ENCODE assay signal across 19 cellular contexts in the genomic region with DNA sequence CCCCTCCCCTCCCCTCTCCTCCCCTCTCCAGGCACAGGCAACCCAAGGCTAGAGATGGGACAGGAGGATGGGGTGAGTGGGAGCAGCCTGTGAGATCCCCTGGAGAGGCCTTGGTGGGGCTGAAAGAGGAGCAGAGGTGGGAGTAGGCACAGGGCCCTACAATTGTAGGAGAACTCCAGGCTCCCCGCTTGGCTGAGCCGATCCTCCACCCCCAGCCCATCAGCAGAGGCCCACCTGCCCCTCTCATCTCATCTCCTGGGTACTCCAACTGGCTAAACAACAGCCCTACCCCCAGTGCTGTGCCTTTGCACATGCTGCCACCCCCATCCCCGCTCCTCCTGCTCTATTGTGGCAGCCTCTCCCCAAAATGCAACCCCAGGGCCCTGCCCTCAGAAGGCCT. TPM values are rescaled to one million over a fixed set of nuclear protein-coding genes. Genes with fewer than 3 reads are reported as not detected.
"Had no signal": no experiment of that assay in that cellular context is flagged by ENCODE, and none has a peak within 500 bp of the region (broad histone marks: within the 10 kb centered on the region; RNA-seq: fewer than 3 reads in every experiment).

No MANE protein-coding gene starts in this region.

- H3K36me3 Mint-ChIP-seq: activated naive CD8-positive, alpha-beta T cell treated with anti-CD3 and anti-CD28 coated beads, Interleukin-2, amount 10 ng/mL, durations not matched to agents 7 days and 5 days; naive thymus-derived CD4-positive, alpha-beta T cell; T-cell had no signal

- H3K27ac Mint-ChIP-seq: activated naive CD8-positive, alpha-beta T cell treated with anti-CD3 and anti-CD28 coated beads, Interleukin-2, amount 10 ng/mL, durations not matched to agents 7 days and 5 days; activated T-helper 1 cell treated with anti-CD3 and anti-CD28 coated beads, Interleukin-12 subunit alpha, Interleukin-12 subunit beta, Interleukin-2, Interleukin-4 antibody, amounts not matched to agents 30 ng/mL and 10 ng/mL and 1 ng/mL, durations not matched to agents 14 hours and 24 hours and 36 hours; dendritic cell treated with granulocyte-macrophage colony-stimulating factor and Interleukin-4, amounts not matched to agents 40 ng/mL and 50 ng/mL, for 4 days; effector memory CD8-positive, alpha-beta T cell; naive thymus-derived CD4-positive, alpha-beta T cell; T-cell had no signal

- H3K4me1 Mint-ChIP-seq: activated naive CD8-positive, alpha-beta T cell treated with anti-CD3 and anti-CD28 coated beads, Interleukin-2, amount 10 ng/mL, durations not matched to agents 7 days and 5 days; naive thymus-derived CD4-positive, alpha-beta T cell had no signal

- H3K27me3 ChIP-seq: brain microvascular endothelial cell, transverse colon had no signal

- H3K27ac ChIP-seq: brain microvascular endothelial cell, transverse colon had no signal

- H3K36me3 ChIP-seq: brain microvascular endothelial cell, transverse colon had no signal

- DNase-seq: activated CD4-positive, alpha-beta T cell treated with anti-CD3 and anti-CD28 coated beads, Interleukin-2, amount 50 U/mL, for 1 hour; activated CD8-positive, alpha-beta memory T cell treated with anti-CD3 and anti-CD28 coated beads for 24 hours; activated naive CD4-positive, alpha-beta T cell; activated naive CD8-positive, alpha-beta T cell treated with anti-CD3 and anti-CD28 coated beads, Interleukin-2, amount 10 ng/mL, durations not matched to agents 7 days and 5 days; anterior cingulate cortex; brain microvascular endothelial cell; effector memory CD8-positive, alpha-beta T cell; foreskin melanocyte; naive thymus-derived CD4-positive, alpha-beta T cell; stimulated activated CD4-positive, alpha-beta T cell treated with anti-CD3 and anti-CD28 coated beads, Interleukin-2, amount 100 ng/mL, for 48 hours; stimulated activated naive CD4-positive, alpha-beta T cell treated with Interleukin-2 at 50 U/mL for 16 hours; substantia nigra; T-cell; T-helper 9 cell; transverse colon had no signal

- ATAC-seq: activated CD4-positive, CD25-positive, alpha-beta regulatory T cell treated with anti-CD3 and anti-CD28 coated beads, Interleukin-2, amount 50 U/mL, for 24 hours; effector memory CD8-positive, alpha-beta T cell; naive thymus-derived CD4-positive, alpha-beta T cell; T-cell had no signal

- H3K9me3 Mint-ChIP-seq: activated naive CD8-positive, alpha-beta T cell treated with anti-CD3 and anti-CD28 coated beads, Interleukin-2, amount 10 ng/mL, durations not matched to agents 7 days and 5 days; activated T-helper 1 cell treated with anti-CD3 and anti-CD28 coated beads, Interleukin-12 subunit alpha, Interleukin-12 subunit beta, Interleukin-2, Interleukin-4 antibody, amounts not matched to agents 30 ng/mL and 10 ng/mL and 1 ng/mL, durations not matched to agents 14 hours and 24 hours and 36 hours; dendritic cell treated with granulocyte-macrophage colony-stimulating factor and Interleukin-4, amounts not matched to agents 40 ng/mL and 50 ng/mL, for 4 days; effector memory CD8-positive, alpha-beta T cell; T-cell had no signal

- H3K9me3 ChIP-seq: transverse colon had no signal

- H3K27me3 Mint-ChIP-seq: activated naive CD8-positive, alpha-beta T cell treated with anti-CD3 and anti-CD28 coated beads, Interleukin-2, amount 10 ng/mL, durations not matched to agents 7 days and 5 days had no signal

- H3K4me3 ChIP-seq: lung, transverse colon had no signal

- H3K4me3 Mint-ChIP-seq: activated naive CD8-positive, alpha-beta T cell treated with anti-CD3 and anti-CD28 coated beads, Interleukin-2, amount 10 ng/mL, durations not matched to agents 7 days and 5 days; activated T-helper 1 cell treated with anti-CD3 and anti-CD28 coated beads, Interleukin-12 subunit alpha, Interleukin-12 subunit beta, Interleukin-2, Interleukin-4 antibody, amounts not matched to agents 30 ng/mL and 10 ng/mL and 1 ng/mL, durations not matched to agents 14 hours and 24 hours and 36 hours; dendritic cell treated with granulocyte-macrophage colony-stimulating factor and Interleukin-4, amounts not matched to agents 40 ng/mL and 50 ng/mL, for 4 days; effector memory CD8-positive, alpha-beta T cell; naive thymus-derived CD4-positive, alpha-beta T cell; T-cell had no signal

RNA-seq across cellular contexts. Expression of a gene that starts 52.0 kb away (rescaled TPM):
- total RNA-seq: activated naive CD8-positive, alpha-beta T cell treated with anti-CD3 and anti-CD28 coated beads, Interleukin-2, amount 10 ng/mL, durations not matched to agents 7 days and 5 days; activated T-helper 1 cell treated with anti-CD3 and anti-CD28 coated beads, Interleukin-12 subunit alpha, Interleukin-12 subunit beta, Interleukin-2, Interleukin-4 antibody, amounts not matched to agents 30 ng/mL and 10 ng/mL and 1 ng/mL, durations not matched to agents 14 hours and 24 hours and 36 hours; naive thymus-derived CD4-positive, alpha-beta T cell had no signal
- polyA plus RNA-seq: naive thymus-derived CD4-positive, alpha-beta T cell had no signal
